Comparison of ENCODE assay signal across 8 cellular contexts in the genomic region with DNA sequence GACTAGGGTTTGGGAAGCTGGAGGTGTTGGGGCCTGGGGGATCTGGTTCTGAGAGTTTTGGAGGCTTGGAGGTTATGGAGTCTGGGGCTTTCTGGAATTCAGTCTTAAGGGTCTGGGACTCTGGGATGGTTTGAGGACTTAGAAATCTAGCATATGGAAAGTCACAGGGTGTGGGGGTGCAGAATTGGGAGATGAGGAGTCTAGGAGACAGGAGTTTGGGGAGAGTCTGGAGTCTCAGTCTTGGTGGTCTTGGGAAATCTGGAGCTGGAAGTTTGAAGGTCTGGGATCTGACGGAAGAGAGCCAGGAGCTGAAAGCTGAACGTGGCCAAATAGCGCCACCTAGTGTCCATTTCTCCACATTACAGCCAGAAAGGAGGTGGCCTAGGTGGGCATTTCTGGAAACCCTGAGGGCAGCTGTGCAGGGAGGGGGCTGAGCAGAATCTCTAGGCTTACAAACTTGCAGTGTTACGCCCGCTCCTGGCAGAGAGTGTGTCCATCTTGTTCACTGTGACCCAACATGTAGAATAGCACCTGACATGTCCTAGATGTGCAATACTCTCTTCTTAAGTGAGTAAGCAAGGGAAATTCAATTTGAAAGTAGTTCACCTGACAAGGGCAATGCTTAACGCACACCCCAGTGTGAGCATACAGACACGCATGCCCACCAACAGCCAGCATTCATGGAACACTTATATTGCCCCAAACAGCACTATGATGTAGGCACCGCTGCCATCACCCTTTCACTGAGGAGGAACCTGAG.
A peak's percentile ranks its signal among the peaks of the same experiment; 100 is the strongest.
DNase-seq lines count a peak whose midpoint lies in the region; ATAC-seq and TF ChIP-seq lines count a peak whose summit lies in the region.

No MANE protein-coding gene starts in this region.

- DNase-seq in 8988T = peak; percentile 65
- peak; percentile 61 for DNase-seq in GM10266 (ENCODE audit: extremely low spot score)
- peak; percentile 58 for DNase-seq in NCI-H1694 treated with DMSO at 0.1 percent for 48 hours (lab: John Stamatoyannopoulos, UW)
- peak; percentile 23 for DNase-seq in activated CD4-positive, alpha-beta T cell treated with anti-CD3 and anti-CD28 coated beads, Interleukin-2, amount 50 U/mL, for 1 hour
- DNase-seq in effector memory CD8-positive, alpha-beta T cell = peak; percentile 28 to 35 (median 28)
- DNase-seq in mucosa of gallbladder (ENCODE audit: low spot score) = peak; percentile 55
- peak; percentile 45 to 55 for DNase-seq in thyroid gland

- H3K27me3 Mint-ChIP-seq in effector memory CD8-positive, alpha-beta T cell = peaks cover 23 to 54% of the 10 kb centered on the region in 2 donors

- no peaks in the 10 kb centered on the region for H3K9me3 ChIP-seq in thyroid gland

- TF ChIP-seq CTCF in GM10266 (IDR thresholded peaks at IDR 0.05; ENCODE audit: control insufficient read depth, insufficient read depth, low read depth, missing control alignments) (peak; percentile 92), thyroid gland (IDR thresholded peaks at IDR 0.05) (peak; percentile 68 to 94 (median 84))

- H3K27ac ChIP-seq in thyroid gland = no peak overlapping the region

- no peaks in the 10 kb centered on the region for H3K36me3 Mint-ChIP-seq in effector memory CD8-positive, alpha-beta T cell (ENCODE audit: insufficient read depth)

- H3K27me3 ChIP-seq in thyroid gland = no peaks in the 10 kb centered on the region

- no peak overlapping the region for H3K4me3 ChIP-seq in thyroid gland (replicated peaks in 1 of 3)

- no peak for TF ChIP-seq POLR2A in thyroid gland (IDR thresholded peaks at IDR 0.05)

- H3K9me3 Mint-ChIP-seq in effector memory CD8-positive, alpha-beta T cell = no peaks in the 10 kb centered on the region

- ATAC-seq in effector memory CD8-positive, alpha-beta T cell (replicated peaks) = peak; percentile 21
- ATAC-seq in HG03520 (IDR thresholded peaks at IDR 0.05; ENCODE audit: unreplicated experiment) = no peak

- peaks cover 0 to 6% of the 10 kb centered on the region in 2 donors for H3K4me1 ChIP-seq in thyroid gland

- WGBS in thyroid gland, 2 donors = 24 to 30% methylated on average over 7 to 8 of the region's 8 CpGs

- intact Hi-C loops in thyroid gland (cut with DNase I) = loop anchor here (10.0 kb wide), 1 partner anchor 625 kb away; no protein-coding TSS in a partner anchor

- H3K27ac Mint-ChIP-seq in effector memory CD8-positive, alpha-beta T cell = no peak overlapping the region

- no peak overlapping the region for H3K4me3 Mint-ChIP-seq in effector memory CD8-positive, alpha-beta T cell

- H3K36me3 ChIP-seq in thyroid gland = no peaks in the 10 kb centered on the region

- no peaks in the 10 kb centered on the region for H3K4me1 Mint-ChIP-seq in effector memory CD8-positive, alpha-beta T cell (ENCODE audit: low read depth in 2 of 2)
